ENCODE assay signal across 2 cellular contexts in the genomic region with DNA sequence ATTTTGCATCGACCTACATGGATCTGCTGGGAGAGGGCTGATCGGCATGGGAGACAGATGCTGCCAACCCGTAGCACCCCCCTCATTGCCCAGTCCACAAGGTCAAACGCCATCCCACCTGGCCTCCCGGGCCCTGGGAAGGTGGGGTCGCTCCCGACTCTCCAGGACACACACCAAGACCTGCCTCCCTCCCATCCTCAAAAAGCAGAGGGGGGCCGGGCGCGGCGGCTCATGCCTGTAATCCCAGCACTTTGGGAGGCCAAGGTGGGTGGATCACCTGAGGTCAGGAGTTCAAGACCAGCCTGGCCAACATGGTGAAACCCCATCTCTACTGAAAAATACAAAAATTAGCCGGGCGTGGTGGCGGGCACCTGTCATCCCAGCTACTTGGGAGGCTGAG. TPM values are rescaled to one million over a fixed set of nuclear protein-coding genes. Genes with fewer than 3 reads are reported as not detected.
"Had no signal": no experiment of that assay in that cellular context is flagged by ENCODE, and none has a peak within 500 bp of the region (broad histone marks: within the 10 kb centered on the region; RNA-seq: fewer than 3 reads in every experiment).

No MANE protein-coding gene starts in this region.

RNA-seq across cellular contexts. Expression of a gene that starts 46.7 kb away (rescaled TPM):
- total RNA-seq: G401, GM12878 had no signal
